Comparison of ENCODE assay signal across 1 cellular context in genomic region chr18:11019295-11019694, GRCh38.
A peak's percentile ranks its signal among the peaks of the same experiment; 100 is the strongest.
TF ChIP-seq lines count a peak whose summit lies in the region.

No MANE protein-coding gene starts in this region.

TF ChIP-seq in GM12878, 131 proteins besides CTCF, POLR2A, EP300 and RAD21 (continued from another document):
- TF ChIP-seq, protein P1, sequence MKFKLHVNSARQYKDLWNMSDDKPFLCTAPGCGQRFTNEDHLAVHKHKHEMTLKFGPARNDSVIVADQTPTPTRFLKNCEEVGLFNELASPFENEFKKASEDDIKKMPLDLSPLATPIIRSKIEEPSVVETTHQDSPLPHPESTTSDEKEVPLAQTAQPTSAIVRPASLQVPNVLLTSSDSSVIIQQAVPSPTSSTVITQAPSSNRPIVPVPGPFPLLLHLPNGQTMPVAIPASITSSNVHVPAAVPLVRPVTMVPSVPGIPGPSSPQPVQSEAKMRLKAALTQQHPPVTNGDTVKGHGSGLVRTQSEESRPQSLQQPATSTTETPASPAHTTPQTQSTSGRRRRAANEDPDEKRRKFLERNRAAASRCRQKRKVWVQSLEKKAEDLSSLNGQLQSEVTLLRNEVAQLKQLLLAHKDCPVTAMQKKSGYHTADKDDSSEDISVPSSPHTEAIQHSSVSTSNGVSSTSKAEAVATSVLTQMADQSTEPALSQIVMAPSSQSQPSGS (IDR thresholded peaks at IDR 0.05; ENCODE audit: low read length): no peak
- TF ChIP-seq NRF1 (conservative IDR thresholded peaks at IDR 0.05; ENCODE audit: low read depth, low read length): no peak
- TF ChIP-seq CREM (IDR thresholded peaks at IDR 0.05; ENCODE audit: low read depth): peak; percentile 41; the same call in 1 of the 2 replicates
